In genomic region chr1:36752891-36753361, GRCh38 we compare ENCODE assay signal across 1 cellular context.
TF ChIP-seq lines count a peak whose summit lies in the region.

No MANE protein-coding gene starts in this region.

TF ChIP-seq in HepG2, 621 proteins besides CTCF, POLR2A, EP300 and RAD21:
- TF ChIP-seq SMARCE1 (IDR thresholded peaks at IDR 0.05; ENCODE audit: borderline replicate concordance), result no peak
- TF ChIP-seq FOSL2 (CRISPR knock-in tag; IDR thresholded peaks at IDR 0.05), result peak; percentile 41; the same call in 1 of the 2 replicates
- TF ChIP-seq ZNF879 (CRISPR knock-in tag; IDR thresholded peaks at IDR 0.05), result no peak
